In genomic region chr11:115194798-115195101, GRCh38 we compare ENCODE assay signal across 14 cellular contexts.
DNase-seq lines count a peak whose midpoint lies in the region; ATAC-seq, FAIRE-seq and TF ChIP-seq lines count a peak whose summit lies in the region.
"Had no signal": no experiment of that assay in that cellular context is flagged by ENCODE, and none has a peak within 500 bp of the region (broad histone marks: within the 10 kb centered on the region; RNA-seq: fewer than 3 reads in every experiment).

No MANE protein-coding gene starts in this region.

- no peaks in the 10 kb centered on the region for H3K9me3 Mint-ChIP-seq in activated T-cell treated with anti-CD3 and anti-CD28 coated beads, Interleukin-2, amount 50 U/mL, for 24 hours
- H3K9me3 Mint-ChIP-seq in nephron progenitor cell = no peaks in the 10 kb centered on the region

- ATAC-seq in GM21529 (IDR thresholded peaks at IDR 0.05; ENCODE audit: unreplicated experiment) (peak; percentile 69), HG02623 (IDR thresholded peaks at IDR 0.05; ENCODE audit: unreplicated experiment) (no peak)

- WGBS in small intestine, 3 donors = 70 to 88% (median 73%) methylated on average over 5 of the region's 5 CpGs

- no peaks in the 10 kb centered on the region for H3K36me3 Mint-ChIP-seq in activated T-cell treated with anti-CD3 and anti-CD28 coated beads, Interleukin-2, amount 50 U/mL, for 24 hours (ENCODE audit: low read depth)
- peaks cover 33% of the 10 kb centered on the region for H3K36me3 Mint-ChIP-seq in nephron progenitor cell (ENCODE audit: low read depth)

- in situ Hi-C loops in KBM-7 (cut with MboI; ENCODE audit: low pct_unique_long_range_greater_than_20kb, low sequenced_read_pairs) = no loop called here

- H3K4me3 ChIP-seq in small intestine (ENCODE audit: low read depth in 1 of 2, low read length in 2 of 2) = no peak overlapping the region

- no peak for FAIRE-seq in small intestine (lab: Jason Lieb, UNC)

- H3K9me3 ChIP-seq in small intestine (ENCODE audit: control insufficient read depth, low read depth) = no peaks in the 10 kb centered on the region

- no peaks in the 10 kb centered on the region for H3K36me3 ChIP-seq in small intestine (ENCODE audit: control insufficient read depth in 2 of 2, insufficient read depth in 2 of 2, low read length in 2 of 2)

- no peak for DNase-seq in activated T-cell treated with anti-CD3 and anti-CD28 coated beads, Interleukin-2, amount 50 U/mL, for 24 hours
- DNase-seq in activated T-cell treated with anti-CD3 and anti-CD28 coated beads for 4 hours = no peak
- peak; percentile 17 for DNase-seq in NCI-H226
- no peak for DNase-seq in nephron progenitor cell
- DNase-seq in small intestine = no peak
- no peak for DNase-seq in KBM-7
- DNase-seq: activated naive CD4-positive, alpha-beta T cell; AML-193; effector memory CD4-positive, alpha-beta T cell; HFFc6; Karpas-422; NCI-H82 had no signal

- H3K27me3 ChIP-seq in small intestine (ENCODE audit: control insufficient read depth in 2 of 2, insufficient read depth in 2 of 2, low read length in 2 of 2) = no peaks in the 10 kb centered on the region

- peaks cover 8% of the 10 kb centered on the region for H3K4me1 Mint-ChIP-seq in activated T-cell treated with anti-CD3 and anti-CD28 coated beads, Interleukin-2, amount 50 U/mL, for 24 hours (ENCODE audit: low read depth)
- peaks cover 97% of the 10 kb centered on the region for H3K4me1 Mint-ChIP-seq in nephron progenitor cell

- no peaks in the 10 kb centered on the region for H3K4me1 ChIP-seq in small intestine (ENCODE audit: control insufficient read depth in 2 of 2, insufficient read depth in 1 of 2, low read depth in 1 of 2, low read length in 1 of 2)

- peak overlapping the region; percentile 26 for H3K4me3 Mint-ChIP-seq in activated T-cell treated with anti-CD3 and anti-CD28 coated beads, Interleukin-2, amount 50 U/mL, for 24 hours
- H3K4me3 Mint-ChIP-seq in nephron progenitor cell = peak overlapping the region; percentile 23
- H3K4me3 Mint-ChIP-seq: HFFc6 had no signal

- peak overlapping the region in 1 of 2 donors; percentile 67 for H3K27ac ChIP-seq in small intestine (ENCODE audit: low read depth in 1 of 2, low read length in 1 of 2)

- TF ChIP-seq CTCF in nephron progenitor cell (IDR thresholded peaks at IDR 0.05) = no peak

- peak overlapping the region; percentile 61 for H3K27ac Mint-ChIP-seq in activated T-cell treated with anti-CD3 and anti-CD28 coated beads, Interleukin-2, amount 50 U/mL, for 24 hours
- peak overlapping the region; percentile 38 for H3K27ac Mint-ChIP-seq in nephron progenitor cell
- H3K27ac Mint-ChIP-seq: HFFc6 had no signal

- peaks cover 13% of the 10 kb centered on the region for H3K27me3 Mint-ChIP-seq in activated T-cell treated with anti-CD3 and anti-CD28 coated beads, Interleukin-2, amount 50 U/mL, for 24 hours
- H3K27me3 Mint-ChIP-seq in nephron progenitor cell (ENCODE audit: low read depth, poor library complexity) = no peaks in the 10 kb centered on the region
